In the genomic region with DNA sequence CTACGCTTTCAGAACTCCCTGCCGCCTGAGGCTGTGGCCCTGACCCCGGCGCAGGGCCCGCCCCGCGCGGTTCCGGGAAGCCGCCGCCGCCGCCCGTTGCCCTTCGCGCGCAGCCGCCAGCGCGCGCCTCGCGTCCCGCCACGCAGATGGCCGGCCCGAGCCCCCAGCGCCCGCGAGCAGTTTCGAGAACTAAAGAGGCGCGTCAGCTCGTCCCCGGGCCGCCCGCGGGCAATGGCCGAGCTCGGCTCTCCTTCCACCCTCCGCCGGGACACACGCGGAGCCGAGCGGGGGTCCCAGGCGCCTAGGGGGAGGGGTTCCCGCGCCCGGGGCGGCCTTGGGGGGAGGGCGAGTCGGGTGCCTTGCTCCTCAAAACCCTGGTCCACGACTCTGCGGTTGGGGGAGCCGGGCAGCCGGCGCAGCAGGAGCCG, we compare ENCODE assay signal across 1 cellular context.
TF ChIP-seq lines count a peak whose summit lies in the region.

No MANE protein-coding gene starts in this region.

TF ChIP-seq in K562, 482 proteins besides CTCF, POLR2A, EP300 and RAD21 (continued from another document and continues in another):
- TF ChIP-seq GMEB1 (CRISPR knock-in tag; IDR thresholded peaks at IDR 0.05), result peak; percentile 42; the same call in 1 of the 2 replicates
- peak; percentile 94 for TF ChIP-seq RB1 (IDR thresholded peaks at IDR 0.05; ENCODE audit: low read depth)
- TF ChIP-seq ZNF830 (CRISPR knock-in tag; IDR thresholded peaks at IDR 0.05), result peak; percentile 40; the same call in 1 of the 2 replicates
- TF ChIP-seq LEF1 (IDR thresholded peaks at IDR 0.05), result no peak
- 0 out of 2 replicates have a peak, but pooled peaks have one; percentile 11 for TF ChIP-seq GATAD2A (IDR thresholded peaks at IDR 0.05)
- TF ChIP-seq, protein P1, sequence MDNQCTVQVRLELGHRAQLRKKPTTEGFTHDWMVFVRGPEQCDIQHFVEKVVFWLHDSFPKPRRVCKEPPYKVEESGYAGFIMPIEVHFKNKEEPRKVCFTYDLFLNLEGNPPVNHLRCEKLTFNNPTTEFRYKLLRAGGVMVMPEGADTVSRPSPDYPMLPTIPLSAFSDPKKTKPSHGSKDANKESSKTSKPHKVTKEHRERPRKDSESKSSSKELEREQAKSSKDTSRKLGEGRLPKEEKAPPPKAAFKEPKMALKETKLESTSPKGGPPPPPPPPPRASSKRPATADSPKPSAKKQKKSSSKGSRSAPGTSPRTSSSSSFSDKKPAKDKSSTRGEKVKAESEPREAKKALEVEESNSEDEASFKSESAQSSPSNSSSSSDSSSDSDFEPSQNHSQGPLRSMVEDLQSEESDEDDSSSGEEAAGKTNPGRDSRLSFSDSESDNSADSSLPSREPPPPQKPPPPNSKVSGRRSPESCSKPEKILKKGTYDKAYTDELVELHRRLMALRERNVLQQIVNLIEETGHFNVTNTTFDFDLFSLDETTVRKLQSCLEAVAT (IDR thresholded peaks at IDR 0.05), result no peak
- no peak for TF ChIP-seq STAT6 (CRISPR knock-in tag; IDR thresholded peaks at IDR 0.05)
- no peak for TF ChIP-seq SP2 (IDR thresholded peaks at IDR 0.05; ENCODE audit: extremely low read depth, low read depth, low read length, poor library complexity, severe bottlenecking)
- no peak for TF ChIP-seq GTF2A2 (tag; IDR thresholded peaks at IDR 0.05)
- TF ChIP-seq ZNF57 (CRISPR knock-in tag; IDR thresholded peaks at IDR 0.05), result no peak
- peak; percentile 81; the same call in 1 of the 2 replicates for TF ChIP-seq E2F3 (CRISPR knock-in tag; IDR thresholded peaks at IDR 0.05)
- no peak for TF ChIP-seq U2AF2 (optimal IDR thresholded peaks at IDR 0.05; ENCODE audit: low read depth, low read length)
- peak; percentile 62; the same call in 1 of the 2 replicates for TF ChIP-seq ZNF644 (tag; IDR thresholded peaks at IDR 0.05; ENCODE audit: low read depth)
- TF ChIP-seq HNRNPL (IDR thresholded peaks at IDR 0.05; ENCODE audit: low read depth, low read length), result peak; percentile 74
- TF ChIP-seq XRCC3 (IDR thresholded peaks at IDR 0.05), result no peak
- TF ChIP-seq CBX2 (IDR thresholded peaks at IDR 0.05; ENCODE audit: insufficient read depth, low read length, poor library complexity, severe bottlenecking), result no peak
- TF ChIP-seq HNRNPK (IDR thresholded peaks at IDR 0.05; ENCODE audit: low read depth, low read length, poor library complexity, severe bottlenecking), result peak; percentile 58
- TF ChIP-seq, protein P2, sequence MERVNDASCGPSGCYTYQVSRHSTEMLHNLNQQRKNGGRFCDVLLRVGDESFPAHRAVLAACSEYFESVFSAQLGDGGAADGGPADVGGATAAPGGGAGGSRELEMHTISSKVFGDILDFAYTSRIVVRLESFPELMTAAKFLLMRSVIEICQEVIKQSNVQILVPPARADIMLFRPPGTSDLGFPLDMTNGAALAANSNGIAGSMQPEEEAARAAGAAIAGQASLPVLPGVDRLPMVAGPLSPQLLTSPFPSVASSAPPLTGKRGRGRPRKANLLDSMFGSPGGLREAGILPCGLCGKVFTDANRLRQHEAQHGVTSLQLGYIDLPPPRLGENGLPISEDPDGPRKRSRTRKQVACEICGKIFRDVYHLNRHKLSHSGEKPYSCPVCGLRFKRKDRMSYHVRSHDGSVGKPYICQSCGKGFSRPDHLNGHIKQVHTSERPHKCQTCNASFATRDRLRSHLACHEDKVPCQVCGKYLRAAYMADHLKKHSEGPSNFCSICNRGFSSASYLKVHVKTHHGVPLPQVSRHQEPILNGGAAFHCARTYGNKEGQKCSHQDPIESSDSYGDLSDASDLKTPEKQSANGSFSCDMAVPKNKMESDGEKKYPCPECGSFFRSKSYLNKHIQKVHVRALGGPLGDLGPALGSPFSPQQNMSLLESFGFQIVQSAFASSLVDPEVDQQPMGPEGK (CRISPR knock-in tag; IDR thresholded peaks at IDR 0.05; ENCODE audit: borderline replicate concordance), result peak; percentile 30; the same call in 1 of the 2 replicates
- no peak for TF ChIP-seq MED1 (CRISPR knock-in tag; IDR thresholded peaks at IDR 0.05; ENCODE audit: borderline replicate concordance)
- no peak for TF ChIP-seq TEAD2 (tag; IDR thresholded peaks at IDR 0.05)
- TF ChIP-seq NR2C1 (IDR thresholded peaks at IDR 0.05), result no peak
- TF ChIP-seq NR2C1 (tag; IDR thresholded peaks at IDR 0.05), result no peak
- no peak for TF ChIP-seq PHB2 (IDR thresholded peaks at IDR 0.05; ENCODE audit: low read depth)
- peak; percentile 36 for TF ChIP-seq FUS (optimal IDR thresholded peaks at IDR 0.05; ENCODE audit: low read depth, low read length)
- peak; percentile 44; the same call in 1 of the 2 replicates for TF ChIP-seq SAFB (IDR thresholded peaks at IDR 0.05; ENCODE audit: borderline replicate concordance, low read depth, low read length)
- TF ChIP-seq, protein P3, sequence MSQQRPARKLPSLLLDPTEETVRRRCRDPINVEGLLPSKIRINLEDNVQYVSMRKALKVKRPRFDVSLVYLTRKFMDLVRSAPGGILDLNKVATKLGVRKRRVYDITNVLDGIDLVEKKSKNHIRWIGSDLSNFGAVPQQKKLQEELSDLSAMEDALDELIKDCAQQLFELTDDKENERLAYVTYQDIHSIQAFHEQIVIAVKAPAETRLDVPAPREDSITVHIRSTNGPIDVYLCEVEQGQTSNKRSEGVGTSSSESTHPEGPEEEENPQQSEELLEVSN (IDR thresholded peaks at IDR 0.05; ENCODE audit: borderline replicate concordance in 1 of 2, extremely low read depth in 1 of 2, insufficient read depth in 1 of 2, insufficient read length in 1 of 2, low read depth in 1 of 2, low read length in 1 of 2, poor library complexity in 1 of 2, severe bottlenecking in 1 of 2), result peak; percentile 62 to 93
- no peak for TF ChIP-seq NR2C2 (CRISPR knock-in tag; IDR thresholded peaks at IDR 0.05)
- TF ChIP-seq NR2C2 (tag; IDR thresholded peaks at IDR 0.05), result peak; percentile 79
- TF ChIP-seq ZBTB7A (IDR thresholded peaks at IDR 0.05; ENCODE audit: borderline replicate concordance, control insufficient read depth, low read depth, low read length), result peak; percentile 89; the same call in 1 of the 2 replicates
- peak; percentile 79 for TF ChIP-seq PCBP1 (IDR thresholded peaks at IDR 0.05; ENCODE audit: low read depth, low read length, poor library complexity, severe bottlenecking)
- TF ChIP-seq CHD1 (IDR thresholded peaks at IDR 0.05; ENCODE audit: low read length), result peak; percentile 25
- TF ChIP-seq, protein P4, sequence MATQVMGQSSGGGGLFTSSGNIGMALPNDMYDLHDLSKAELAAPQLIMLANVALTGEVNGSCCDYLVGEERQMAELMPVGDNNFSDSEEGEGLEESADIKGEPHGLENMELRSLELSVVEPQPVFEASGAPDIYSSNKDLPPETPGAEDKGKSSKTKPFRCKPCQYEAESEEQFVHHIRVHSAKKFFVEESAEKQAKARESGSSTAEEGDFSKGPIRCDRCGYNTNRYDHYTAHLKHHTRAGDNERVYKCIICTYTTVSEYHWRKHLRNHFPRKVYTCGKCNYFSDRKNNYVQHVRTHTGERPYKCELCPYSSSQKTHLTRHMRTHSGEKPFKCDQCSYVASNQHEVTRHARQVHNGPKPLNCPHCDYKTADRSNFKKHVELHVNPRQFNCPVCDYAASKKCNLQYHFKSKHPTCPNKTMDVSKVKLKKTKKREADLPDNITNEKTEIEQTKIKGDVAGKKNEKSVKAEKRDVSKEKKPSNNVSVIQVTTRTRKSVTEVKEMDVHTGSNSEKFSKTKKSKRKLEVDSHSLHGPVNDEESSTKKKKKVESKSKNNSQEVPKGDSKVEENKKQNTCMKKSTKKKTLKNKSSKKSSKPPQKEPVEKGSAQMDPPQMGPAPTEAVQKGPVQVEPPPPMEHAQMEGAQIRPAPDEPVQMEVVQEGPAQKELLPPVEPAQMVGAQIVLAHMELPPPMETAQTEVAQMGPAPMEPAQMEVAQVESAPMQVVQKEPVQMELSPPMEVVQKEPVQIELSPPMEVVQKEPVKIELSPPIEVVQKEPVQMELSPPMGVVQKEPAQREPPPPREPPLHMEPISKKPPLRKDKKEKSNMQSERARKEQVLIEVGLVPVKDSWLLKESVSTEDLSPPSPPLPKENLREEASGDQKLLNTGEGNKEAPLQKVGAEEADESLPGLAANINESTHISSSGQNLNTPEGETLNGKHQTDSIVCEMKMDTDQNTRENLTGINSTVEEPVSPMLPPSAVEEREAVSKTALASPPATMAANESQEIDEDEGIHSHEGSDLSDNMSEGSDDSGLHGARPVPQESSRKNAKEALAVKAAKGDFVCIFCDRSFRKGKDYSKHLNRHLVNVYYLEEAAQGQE (CRISPR knock-in tag; IDR thresholded peaks at IDR 0.05; ENCODE audit: low read depth), result 0 out of 2 replicates have a peak, but pooled peaks have one; percentile 21
- TF ChIP-seq ZNF134 (CRISPR knock-in tag; conservative IDR thresholded peaks at IDR 0.05), result no peak
- TF ChIP-seq TRIM25 (IDR thresholded peaks at IDR 0.05; ENCODE audit: borderline replicate concordance), result no peak
- TF ChIP-seq RBM14 (IDR thresholded peaks at IDR 0.05; ENCODE audit: borderline replicate concordance, insufficient read depth, low read depth, low read length), result no peak
- TF ChIP-seq, protein P5, sequence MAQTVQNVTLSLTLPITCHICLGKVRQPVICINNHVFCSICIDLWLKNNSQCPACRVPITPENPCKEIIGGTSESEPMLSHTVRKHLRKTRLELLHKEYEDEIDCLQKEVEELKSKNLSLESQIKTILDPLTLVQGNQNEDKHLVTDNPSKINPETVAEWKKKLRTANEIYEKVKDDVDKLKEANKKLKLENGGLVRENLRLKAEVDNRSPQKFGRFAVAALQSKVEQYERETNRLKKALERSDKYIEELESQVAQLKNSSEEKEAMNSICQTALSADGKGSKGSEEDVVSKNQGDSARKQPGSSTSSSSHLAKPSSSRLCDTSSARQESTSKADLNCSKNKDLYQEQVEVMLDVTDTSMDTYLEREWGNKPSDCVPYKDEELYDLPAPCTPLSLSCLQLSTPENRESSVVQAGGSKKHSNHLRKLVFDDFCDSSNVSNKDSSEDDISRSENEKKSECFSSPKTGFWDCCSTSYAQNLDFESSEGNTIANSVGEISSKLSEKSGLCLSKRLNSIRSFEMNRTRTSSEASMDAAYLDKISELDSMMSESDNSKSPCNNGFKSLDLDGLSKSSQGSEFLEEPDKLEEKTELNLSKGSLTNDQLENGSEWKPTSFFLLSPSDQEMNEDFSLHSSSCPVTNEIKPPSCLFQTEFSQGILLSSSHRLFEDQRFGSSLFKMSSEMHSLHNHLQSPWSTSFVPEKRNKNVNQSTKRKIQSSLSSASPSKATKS (CRISPR knock-in tag; IDR thresholded peaks at IDR 0.05), result no peak
- TF ChIP-seq HNRNPH1 (optimal IDR thresholded peaks at IDR 0.05; ENCODE audit: low read depth, low read length), result no peak
- TF ChIP-seq HMGXB4 (CRISPR knock-in tag; IDR thresholded peaks at IDR 0.05), result no peak
- no peak for TF ChIP-seq SMAD2 (IDR thresholded peaks at IDR 0.05; ENCODE audit: low read depth, low read length)
- TF ChIP-seq ZNF146 (CRISPR knock-in tag; IDR thresholded peaks at IDR 0.05; ENCODE audit: unreplicated experiment), result no peak
- TF ChIP-seq PRPF4 (IDR thresholded peaks at IDR 0.05; ENCODE audit: insufficient read depth, low read depth, low read length, poor library complexity, severe bottlenecking), result peak; percentile 72
